8 cellular contexts compared by ENCODE assay signal in genomic region chr4:7124643-7125442, GRCh38. TPM values are rescaled to one million over a fixed set of nuclear protein-coding genes. Genes with fewer than 3 reads are reported as not detected.
DNase-seq lines count a peak whose midpoint lies in the region; ATAC-seq and TF ChIP-seq lines count a peak whose summit lies in the region.

No MANE protein-coding gene starts in this region.

- no peaks in the 10 kb centered on the region for H3K9me3 Mint-ChIP-seq in MCF 10A (ENCODE audit: unreplicated experiment)

- ATAC-seq in left colon (peak; percentile 44), aorta (ENCODE audit: low FRiP score) (peak; percentile 65), GM19324 (IDR thresholded peaks at IDR 0.05; ENCODE audit: low FRiP score, unreplicated experiment) (no peak), upper lobe of right lung (no peak), HG03354 (IDR thresholded peaks at IDR 0.05; ENCODE audit: poor library complexity, severe bottlenecking, unreplicated experiment) (no peak)

- H3K36me3 ChIP-seq in breast epithelium = no peaks in the 10 kb centered on the region
- no peaks in the 10 kb centered on the region for H3K36me3 ChIP-seq in aorta (ENCODE audit: control insufficient read depth in 1 of 2, insufficient read depth in 2 of 2, low read length in 1 of 2)
- no peaks in the 10 kb centered on the region for H3K36me3 ChIP-seq in upper lobe of right lung

- H3K27ac ChIP-seq in breast epithelium (peak overlapping the region in 1 of 2 donors; percentile 54), aorta (ENCODE audit: low read depth in 1 of 2, low read length in 2 of 2) (no peak overlapping the region), upper lobe of right lung (no peak overlapping the region)

- TF ChIP-seq CTCF in MCF 10A (IDR thresholded peaks at IDR 0.05; ENCODE audit: unreplicated experiment) = no peak
- TF ChIP-seq CTCF in breast epithelium (IDR thresholded peaks at IDR 0.05) = no peak
- no peak for TF ChIP-seq CTCF in upper lobe of right lung (IDR thresholded peaks at IDR 0.05)

- H3K9me3 ChIP-seq in breast epithelium = no peaks in the 10 kb centered on the region
- H3K9me3 ChIP-seq in aorta (ENCODE audit: control insufficient read depth, low read length) = no peaks in the 10 kb centered on the region
- no peaks in the 10 kb centered on the region for H3K9me3 ChIP-seq in upper lobe of right lung

- no peaks in the 10 kb centered on the region for H3K27me3 ChIP-seq in breast epithelium
- no peaks in the 10 kb centered on the region for H3K27me3 ChIP-seq in aorta (ENCODE audit: control insufficient read depth in 1 of 2, insufficient read depth in 2 of 2, low read length in 1 of 2)
- no peaks in the 10 kb centered on the region for H3K27me3 ChIP-seq in upper lobe of right lung

- no peaks in the 10 kb centered on the region for H3K4me1 Mint-ChIP-seq in MCF 10A (ENCODE audit: insufficient read depth, unreplicated experiment)

- DNase-seq in MCF 10A (ENCODE audit: unreplicated experiment) (peak; percentile 13), breast epithelium (ENCODE audit: low spot score in 2 of 2) (no peak), astrocyte of the hippocampus (ENCODE audit: low read depth, low spot score) (peak; percentile 85), left colon (peak; percentile 23 to 34), aorta (peak; percentile 71 to 86), upper lobe of right lung (no peak)

- H3K4me3 ChIP-seq in breast epithelium (no peak overlapping the region), aorta (ENCODE audit: low read length in 2 of 2) (no peak overlapping the region), upper lobe of right lung (no peak overlapping the region)

- TF ChIP-seq POLR2A in breast epithelium (IDR thresholded peaks at IDR 0.05) = no peak

- intact Hi-C loops in MCF 10A (cut with micrococcal nuclease) (no loop called here), breast epithelium (cut with DNase I; ENCODE audit: low total_unique reads) (no loop called here), left colon (cut with DNase I, micrococcal nuclease) (no loop called here), aorta (cut with DNase I) (no loop called here), upper lobe of right lung (cut with DNase I) (no loop called here)

- H3K27me3 Mint-ChIP-seq in MCF 10A (ENCODE audit: insufficient read depth, unreplicated experiment) = no peaks in the 10 kb centered on the region

- CTCF ChIA-PET in MCF 10A (lab: Yijun Ruan, JAX) = interaction anchor here (1.4 kb wide), 1 partner anchor 8 kb away, joined by 4 read pairs; no protein-coding TSS in a partner anchor

- H3K4me3 Mint-ChIP-seq in MCF 10A (ENCODE audit: unreplicated experiment) = no peak overlapping the region

- H3K27ac Mint-ChIP-seq in MCF 10A (ENCODE audit: low read depth, unreplicated experiment) = no peak overlapping the region

- H3K4me1 ChIP-seq in breast epithelium (no peaks in the 10 kb centered on the region), aorta (ENCODE audit: control insufficient read depth in 1 of 2, insufficient read depth in 2 of 2, low read length in 2 of 2) (no peaks in the 10 kb centered on the region), upper lobe of right lung (no peaks in the 10 kb centered on the region)

- 59 to 67% methylated on average over 22 of the region's 22 CpGs for WGBS in aorta, 2 donors

- no TSS peak for BruUV-seq in MCF 10A (replicated peaks; lab: Mats Ljungman, UMichigan)

- no peaks in the 10 kb centered on the region for H3K36me3 Mint-ChIP-seq in MCF 10A (ENCODE audit: insufficient read depth, unreplicated experiment)

- POLR2A ChIA-PET in MCF 10A (lab: Yijun Ruan, JAX) = interaction anchor here (0.7 to 1.9 kb wide), 2 partner anchors 19 to 23 kb away, joined by 3 read pairs; no protein-coding TSS in a partner anchor

RNA-seq across cellular contexts. Expression of gene GRPEL1, which starts 57.0 kb away (rescaled TPM):
- total RNA-seq in MCF 10A (2022) (73.0 and 82.9 TPM in 2 replicates), breast epithelium (10 to 100 TPM; 20.2 to 24.1 (median 22.6) TPM), left colon (10 to 100 TPM; 29.5 to 36.0 TPM), aorta (10 to 100 TPM; 16.1 to 22.0 TPM), upper lobe of right lung (27.8 TPM)
- 10 to 100 TPM; 11.1 to 21.2 TPM for polyA plus RNA-seq in aorta

Comparison
In these comparisons a context has a peak if more than half of its experiments do, and no peak if none do; other contexts are left out.
1. DNase-seq: peak in MCF 10A (single experiment), astrocyte of the hippocampus (single experiment), left colon (2 of 2) and aorta (2 of 2); none in breast epithelium (0 of 2) and upper lobe of right lung (single experiment).
2. ATAC-seq: peak in left colon (single experiment) and aorta (single experiment); none in GM19324 (single experiment), upper lobe of right lung (single experiment) and HG03354 (single experiment).